ENCODE assay signal across 1 cellular context in the genomic region with DNA sequence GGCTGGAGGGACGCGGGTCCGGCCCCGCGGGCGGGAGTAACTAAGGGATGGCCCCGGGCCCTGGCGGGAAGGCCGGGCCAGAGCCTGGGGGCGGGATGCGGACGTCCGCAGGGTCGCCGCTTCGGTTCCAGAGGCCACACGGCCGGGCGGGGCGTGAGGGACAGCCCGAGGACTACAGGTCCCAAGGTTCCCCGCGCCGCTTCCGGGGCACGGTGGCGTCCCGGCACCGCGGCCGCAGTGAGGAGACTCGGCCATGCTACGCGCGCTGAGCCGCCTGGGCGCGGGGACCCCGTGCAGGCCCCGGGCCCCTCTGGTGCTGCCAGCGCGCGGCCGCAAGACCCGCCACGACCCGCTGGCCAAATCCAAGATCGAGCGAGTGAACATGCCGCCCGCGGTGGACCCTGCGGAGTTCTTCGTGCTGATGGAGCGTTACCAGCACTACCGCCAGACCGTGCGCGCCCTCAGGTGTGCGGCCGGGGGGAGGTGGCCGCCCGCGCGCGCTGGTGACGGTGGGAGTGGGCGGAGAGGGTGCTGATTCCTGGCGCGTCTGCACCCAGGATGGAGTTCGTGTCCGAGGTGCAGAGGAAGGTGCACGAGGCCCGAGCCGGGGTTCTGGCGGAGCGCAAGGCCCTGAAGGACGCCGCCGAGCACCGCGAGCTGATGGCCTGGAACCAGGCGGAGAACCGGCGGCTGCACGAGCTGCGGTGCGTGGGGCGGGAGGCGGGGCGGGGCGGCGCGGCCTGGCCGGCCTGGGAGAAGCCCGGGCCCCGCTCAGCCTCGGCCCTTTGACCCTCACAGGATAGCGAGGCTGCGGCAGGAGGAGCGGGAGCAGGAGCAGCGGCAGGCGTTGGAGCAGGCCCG.
TF ChIP-seq lines count a peak whose summit lies in the region.

A gene (plus strand): TSS at position 237 of the 861 bp plus-strand sequence. CDS start 17 bp downstream, at position 254.

TF ChIP-seq in HEK293, 187 proteins besides CTCF, POLR2A, EP300 and RAD21 (continued from another document):
- TF ChIP-seq, protein P1, sequence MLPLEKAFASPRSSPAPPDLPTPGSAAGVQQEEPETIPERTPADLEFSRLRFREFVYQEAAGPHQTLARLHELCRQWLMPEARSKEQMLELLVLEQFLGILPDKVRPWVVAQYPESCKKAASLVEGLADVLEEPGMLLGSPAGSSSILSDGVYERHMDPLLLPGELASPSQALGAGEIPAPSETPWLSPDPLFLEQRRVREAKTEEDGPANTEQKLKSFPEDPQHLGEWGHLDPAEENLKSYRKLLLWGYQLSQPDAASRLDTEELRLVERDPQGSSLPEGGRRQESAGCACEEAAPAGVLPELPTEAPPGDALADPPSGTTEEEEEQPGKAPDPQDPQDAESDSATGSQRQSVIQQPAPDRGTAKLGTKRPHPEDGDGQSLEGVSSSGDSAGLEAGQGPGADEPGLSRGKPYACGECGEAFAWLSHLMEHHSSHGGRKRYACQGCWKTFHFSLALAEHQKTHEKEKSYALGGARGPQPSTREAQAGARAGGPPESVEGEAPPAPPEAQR (tag by site-specific recombination; IDR thresholded peaks at IDR 0.05), result no peak
